12 cellular contexts compared by ENCODE assay signal in genomic region chr16:73063284-73063733, GRCh38. TPM values are rescaled to one million over a fixed set of nuclear protein-coding genes. Genes with fewer than 3 reads are reported as not detected.
DNase-seq lines count a peak whose midpoint lies in the region; ATAC-seq and TF ChIP-seq lines count a peak whose summit lies in the region.
"Had no signal": no experiment of that assay in that cellular context is flagged by ENCODE, and none has a peak within 500 bp of the region (broad histone marks: within the 10 kb centered on the region; RNA-seq: fewer than 3 reads in every experiment).

No MANE protein-coding gene starts in this region.

- H3K9me3 Mint-ChIP-seq in progenitor cell of endocrine pancreas (ENCODE audit: low read depth), result no peaks in the 10 kb centered on the region
- H3K9me3 Mint-ChIP-seq in activated naive CD4-positive, alpha-beta T cell treated with anti-CD3 and anti-CD28 coated beads for 36 hours, result no peaks in the 10 kb centered on the region
- H3K9me3 Mint-ChIP-seq: activated T-cell treated with anti-CD3 and anti-CD28 coated beads, Interleukin-2, amount 50 U/mL, for 72 hours; T-cell had no signal

- H3K36me3 Mint-ChIP-seq in progenitor cell of endocrine pancreas (ENCODE audit: insufficient read depth), result peaks cover 2% of the 10 kb centered on the region
- no peaks in the 10 kb centered on the region for H3K36me3 Mint-ChIP-seq in activated naive CD4-positive, alpha-beta T cell treated with anti-CD3 and anti-CD28 coated beads for 36 hours (ENCODE audit: low read depth)
- H3K36me3 Mint-ChIP-seq: T-cell had no signal

- H3K4me3 Mint-ChIP-seq in progenitor cell of endocrine pancreas (ENCODE audit: low read depth), result no peak overlapping the region
- H3K4me3 Mint-ChIP-seq in activated naive CD4-positive, alpha-beta T cell treated with anti-CD3 and anti-CD28 coated beads for 36 hours, result no peak overlapping the region

- no peak overlapping the region for H3K27ac ChIP-seq in AG04450 (ENCODE audit: low read depth, low read length)
- H3K27ac ChIP-seq in RWPE1, result peak overlapping the region; percentile 47
- peak overlapping the region; percentile 28 for H3K27ac ChIP-seq in right cardiac atrium (ENCODE audit: low read length)

- no peaks in the 10 kb centered on the region for H3K27me3 ChIP-seq in AG04450 (ENCODE audit: control insufficient read depth, insufficient read depth, low read length)
- no peaks in the 10 kb centered on the region for H3K27me3 ChIP-seq in right cardiac atrium (ENCODE audit: control insufficient read depth, insufficient read depth)

- no peaks in the 10 kb centered on the region for H3K4me1 ChIP-seq in right cardiac atrium (ENCODE audit: control insufficient read depth, insufficient read depth, low read length)

- CTCF ChIA-PET in AG04450 (lab: Charles Lee) (interaction anchor here (0.7 to 4.3 kb wide), 2 partner anchors 231 to 680 kb away, joined by 6 to 38 read pairs; no protein-coding TSS in a partner anchor), RWPE1 (lab: Yijun Ruan, JAX) (no interaction called here)
- CTCF ChIA-PET in activated naive CD4-positive, alpha-beta T cell treated with anti-CD3 and anti-CD28 coated beads for 36 hours (lab: Charles Lee), result interaction anchor here (0.7 kb wide), 1 partner anchor 717 kb away, joined by 3 read pairs; no protein-coding TSS in a partner anchor

- no peak for DNase-seq in AG04450 (ENCODE audit: low read depth, low spot score)
- DNase-seq in RWPE1 (ENCODE audit: low spot score), result no peak
- peak in 2 of 3 donors; percentile 55 to 56 for DNase-seq in right cardiac atrium
- DNase-seq in progenitor cell of endocrine pancreas (ENCODE audit: low spot score, unreplicated experiment), result no peak
- no peak for DNase-seq in activated naive CD4-positive, alpha-beta T cell (lab: John Stamatoyannopoulos, UW)
- no peak for DNase-seq in activated naive CD4-positive, alpha-beta T cell treated with anti-CD3 and anti-CD28 coated beads for 36 hours
- DNase-seq in DMS79 treated with DMSO at 0.1 percent for 48 hours (lab: John Stamatoyannopoulos, UW), result no peak
- DNase-seq: activated CD4-positive, alpha-beta T cell treated with anti-CD3 and anti-CD28 coated beads for 48 hours; activated T-cell treated with anti-CD3 and anti-CD28 coated beads, Interleukin-2, amount 50 U/mL, for 72 hours; PC-3; T-cell had no signal

- peak overlapping the region; percentile 3 for H3K27ac Mint-ChIP-seq in progenitor cell of endocrine pancreas
- H3K27ac Mint-ChIP-seq in activated naive CD4-positive, alpha-beta T cell treated with anti-CD3 and anti-CD28 coated beads for 36 hours, result no peak overlapping the region
- H3K27ac Mint-ChIP-seq: activated T-cell treated with anti-CD3 and anti-CD28 coated beads, Interleukin-2, amount 50 U/mL, for 72 hours had no signal

- peaks cover 36% of the 10 kb centered on the region for H3K4me1 Mint-ChIP-seq in progenitor cell of endocrine pancreas (ENCODE audit: low read depth)
- peaks cover 23% of the 10 kb centered on the region for H3K4me1 Mint-ChIP-seq in activated naive CD4-positive, alpha-beta T cell treated with anti-CD3 and anti-CD28 coated beads for 36 hours (ENCODE audit: low read depth)

- H3K27me3 Mint-ChIP-seq in progenitor cell of endocrine pancreas, result peaks cover 85% of the 10 kb centered on the region
- H3K27me3 Mint-ChIP-seq in activated naive CD4-positive, alpha-beta T cell treated with anti-CD3 and anti-CD28 coated beads for 36 hours (ENCODE audit: low read depth), result peaks cover 70% of the 10 kb centered on the region

- H3K4me3 ChIP-seq in AG04450 (ENCODE audit: low read depth, low read length) (peak overlapping the region; percentile 1; the same call in 1 of the 2 replicates), right cardiac atrium (ENCODE audit: low read length) (peak overlapping the region; percentile 31)

- H3K9me3 ChIP-seq in AG04450 (ENCODE audit: control insufficient read depth, insufficient read depth, low read length), result peaks cover 3% of the 10 kb centered on the region; the same call in 1 of the 2 replicates
- no peaks in the 10 kb centered on the region for H3K9me3 ChIP-seq in right cardiac atrium (ENCODE audit: control insufficient read depth, low read length)

- POLR2A ChIA-PET in AG04450 (lab: Yijun Ruan, JAX), result interaction anchor here (0.6 to 0.7 kb wide), 2 partner anchors 225 to 1376 kb away, joined by 5 to 10 read pairs; no protein-coding TSS in a partner anchor
- POLR2A ChIA-PET in RWPE1 (lab: Yijun Ruan, JAX; ENCODE audit: low non-redundant PET), result no interaction called here

- intact Hi-C loops in right cardiac atrium (cut with DNase I), result loop anchor here in 2 of 4 donors (10.0 kb wide), 2 partner anchors 111 to 131 kb away; no protein-coding TSS in a partner anchor
- intact Hi-C loops in activated naive CD4-positive, alpha-beta T cell treated with anti-CD3 and anti-CD28 coated beads for 36 hours (cut with micrococcal nuclease), result loop anchor here (5.0 kb wide), 1 partner anchor 396 kb away; no protein-coding TSS in a partner anchor

- 38% methylated on average over 17 of the region's 17 CpGs for WGBS in right cardiac atrium

- no peak for TF ChIP-seq CTCF in AG04450 (IDR thresholded peaks at IDR 0.05; ENCODE audit: low read depth, low read length)
- no peak for TF ChIP-seq CTCF in RWPE1 (conservative IDR thresholded peaks at IDR 0.05; ENCODE audit: low read depth)
- TF ChIP-seq CTCF in progenitor cell of endocrine pancreas (IDR thresholded peaks at IDR 0.05; ENCODE audit: unreplicated experiment), result no peak

- ATAC-seq in right cardiac atrium (no peak), GM21528 (IDR thresholded peaks at IDR 0.05; ENCODE audit: low FRiP score, unreplicated experiment) (no peak)
- ATAC-seq: activated T-cell treated with anti-CD3 and anti-CD28 coated beads, Interleukin-2, amount 50 U/mL, for 72 hours; PC-3; T-cell had no signal

RNA-seq across cellular contexts. Expression of gene ZFHX3, which starts 15.4 kb away (rescaled TPM):
- polyA plus RNA-seq in AG04450 (2011; rRNA removed) (3.3 and 4.2 TPM in 2 replicates), right cardiac atrium (4.3 TPM)
- polyA minus RNA-seq in AG04450 (2011; rRNA and poly(A)+ RNA removed), result 11.1 and 12.1 TPM in 2 replicates
- total RNA-seq in right cardiac atrium (10 to 100 TPM in 2 of 4 donors, 1 to 10 TPM in 2; 9.1 to 18.2 (median 11.0) TPM), progenitor cell of endocrine pancreas (48.9 and 54.0 TPM in 2 replicates)
- total RNA-seq in activated naive CD4-positive, alpha-beta T cell treated with anti-CD3 and anti-CD28 coated beads for 36 hours, result under 1 TPM; 0.44 to 0.72 TPM

Comparison
In these comparisons a context has a peak if more than half of its experiments do, and no peak if none do; other contexts are left out.
1. DNase-seq: peak in right cardiac atrium (2 of 3); none in AG04450 (single experiment), RWPE1 (single experiment), progenitor cell of endocrine pancreas (single experiment), activated naive CD4-positive, alpha-beta T cell (0 of 4), activated naive CD4-positive, alpha-beta T cell treated with anti-CD3 and anti-CD28 coated beads for 36 hours (single experiment) and DMS79 treated with DMSO at 0.1 percent for 48 hours (single experiment).
2. RNA of gene ZFHX3, which starts 15.4 kb away (total RNA-seq): 48.9 to 54.0 TPM in progenitor cell of endocrine pancreas and 9.1 to 18.2 TPM in right cardiac atrium; 0.44 to 0.72 TPM in activated naive CD4-positive, alpha-beta T cell treated with anti-CD3 and anti-CD28 coated beads for 36 hours; every median in the first group is over 4 times any median in the second.